In the genomic region with DNA sequence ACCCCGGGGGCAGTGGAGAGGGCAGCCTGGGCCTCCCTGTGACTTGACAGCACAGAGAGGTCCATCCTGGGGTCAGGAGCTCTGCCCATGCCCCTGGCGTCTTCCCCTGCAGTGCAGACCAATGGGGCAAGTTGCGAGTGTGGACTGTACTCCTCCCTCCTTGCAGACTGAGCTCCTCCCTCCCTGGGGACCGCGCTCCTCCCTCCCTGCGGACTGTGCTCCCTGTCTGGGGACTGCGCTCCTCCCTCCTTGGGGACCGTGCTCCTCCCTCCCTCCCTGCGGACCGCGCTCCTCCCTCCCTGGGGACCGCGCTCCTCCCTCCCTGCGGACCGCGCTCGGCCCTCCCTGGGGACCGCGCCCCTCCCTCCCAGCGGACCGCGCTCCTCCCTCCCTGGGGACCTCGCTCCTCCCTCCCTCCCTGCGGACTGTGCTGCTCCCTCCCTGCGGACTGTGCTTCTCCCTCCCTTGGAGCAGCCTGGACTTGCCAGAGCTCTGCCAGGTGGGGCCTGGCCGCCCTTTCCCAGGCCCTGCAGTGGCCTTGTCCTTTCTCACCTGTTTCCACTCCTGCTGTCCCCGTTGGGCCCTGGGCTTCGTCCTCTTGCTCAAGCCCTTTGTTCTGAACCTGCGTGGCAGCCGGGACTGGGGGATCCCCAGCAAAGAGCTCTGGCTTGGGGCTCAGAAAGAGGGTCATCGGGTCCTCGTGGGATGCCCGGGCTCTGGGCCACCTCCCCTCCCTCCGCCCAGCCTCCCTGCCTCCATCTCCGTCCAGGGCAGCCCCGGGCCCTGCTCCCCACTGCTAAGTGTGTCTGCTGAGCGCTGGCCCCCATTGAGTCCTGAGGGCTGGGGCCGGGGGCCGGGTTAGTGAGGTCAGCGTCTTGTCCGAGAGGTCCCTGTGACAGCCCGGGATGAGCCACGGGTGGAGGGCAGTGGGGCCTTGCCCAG, we compare ENCODE assay signal across 2 cellular contexts.
TF ChIP-seq lines count a peak whose summit lies in the region.

No MANE protein-coding gene starts in this region.

TF ChIP-seq in HCT116, 20 proteins besides CTCF, POLR2A, EP300 and RAD21:
- no peak for TF ChIP-seq CBX3 (IDR thresholded peaks at IDR 0.05; ENCODE audit: low read depth)
- TF ChIP-seq, protein P1, sequence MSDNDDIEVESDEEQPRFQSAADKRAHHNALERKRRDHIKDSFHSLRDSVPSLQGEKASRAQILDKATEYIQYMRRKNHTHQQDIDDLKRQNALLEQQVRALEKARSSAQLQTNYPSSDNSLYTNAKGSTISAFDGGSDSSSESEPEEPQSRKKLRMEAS (IDR thresholded peaks at IDR 0.05), result no peak
- no peak for TF ChIP-seq EZH2 (IDR thresholded peaks at IDR 0.05)
- TF ChIP-seq EGR1 (IDR thresholded peaks at IDR 0.05; ENCODE audit: low read depth), result no peak
- TF ChIP-seq EZH2phosphoT487 (IDR thresholded peaks at IDR 0.05; ENCODE audit: borderline replicate concordance), result no peak
- TF ChIP-seq, protein P2, sequence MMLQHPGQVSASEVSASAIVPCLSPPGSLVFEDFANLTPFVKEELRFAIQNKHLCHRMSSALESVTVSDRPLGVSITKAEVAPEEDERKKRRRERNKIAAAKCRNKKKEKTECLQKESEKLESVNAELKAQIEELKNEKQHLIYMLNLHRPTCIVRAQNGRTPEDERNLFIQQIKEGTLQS (IDR thresholded peaks at IDR 0.05), result no peak
- no peak for TF ChIP-seq CEBPB (IDR thresholded peaks at IDR 0.05; ENCODE audit: low read depth)
- no peak for TF ChIP-seq ZNF274 (IDR thresholded peaks at IDR 0.05; ENCODE audit: low read depth, low read length)
- TF ChIP-seq ELF1 (IDR thresholded peaks at IDR 0.05; ENCODE audit: borderline replicate concordance, low read depth), result no peak
- no peak for TF ChIP-seq SIN3A (IDR thresholded peaks at IDR 0.05; ENCODE audit: low read depth)
- TF ChIP-seq, protein P3, sequence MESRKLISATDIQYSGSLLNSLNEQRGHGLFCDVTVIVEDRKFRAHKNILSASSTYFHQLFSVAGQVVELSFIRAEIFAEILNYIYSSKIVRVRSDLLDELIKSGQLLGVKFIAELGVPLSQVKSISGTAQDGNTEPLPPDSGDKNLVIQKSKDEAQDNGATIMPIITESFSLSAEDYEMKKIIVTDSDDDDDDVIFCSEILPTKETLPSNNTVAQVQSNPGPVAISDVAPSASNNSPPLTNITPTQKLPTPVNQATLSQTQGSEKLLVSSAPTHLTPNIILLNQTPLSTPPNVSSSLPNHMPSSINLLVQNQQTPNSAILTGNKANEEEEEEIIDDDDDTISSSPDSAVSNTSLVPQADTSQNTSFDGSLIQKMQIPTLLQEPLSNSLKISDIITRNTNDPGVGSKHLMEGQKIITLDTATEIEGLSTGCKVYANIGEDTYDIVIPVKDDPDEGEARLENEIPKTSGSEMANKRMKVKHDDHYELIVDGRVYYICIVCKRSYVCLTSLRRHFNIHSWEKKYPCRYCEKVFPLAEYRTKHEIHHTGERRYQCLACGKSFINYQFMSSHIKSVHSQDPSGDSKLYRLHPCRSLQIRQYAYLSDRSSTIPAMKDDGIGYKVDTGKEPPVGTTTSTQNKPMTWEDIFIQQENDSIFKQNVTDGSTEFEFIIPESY (IDR thresholded peaks at IDR 0.05; ENCODE audit: extremely low read depth, insufficient replicate concordance, low read length), result no peak
- no peak for TF ChIP-seq TCF7L2 (IDR thresholded peaks at IDR 0.05; ENCODE audit: borderline replicate concordance, extremely low read depth, insufficient read depth, insufficient read length)
- no peak for TF ChIP-seq FOSL1 (IDR thresholded peaks at IDR 0.05; ENCODE audit: low read depth)
TF ChIP-seq in HCT116: peak in this region for 0.

TF ChIP-seq in WTC11, 78 proteins besides CTCF, POLR2A, EP300 and RAD21:
- TF ChIP-seq ZNF263 (CRISPR knock-in tag; IDR thresholded peaks at IDR 0.05; ENCODE audit: low read depth) (peak; percentile 97), ELF4 (CRISPR knock-in tag; IDR thresholded peaks at IDR 0.05; ENCODE audit: low read depth) (peak; percentile 66; the same call in 1 of the 2 replicates)
- TF ChIP-seq, protein P4, sequence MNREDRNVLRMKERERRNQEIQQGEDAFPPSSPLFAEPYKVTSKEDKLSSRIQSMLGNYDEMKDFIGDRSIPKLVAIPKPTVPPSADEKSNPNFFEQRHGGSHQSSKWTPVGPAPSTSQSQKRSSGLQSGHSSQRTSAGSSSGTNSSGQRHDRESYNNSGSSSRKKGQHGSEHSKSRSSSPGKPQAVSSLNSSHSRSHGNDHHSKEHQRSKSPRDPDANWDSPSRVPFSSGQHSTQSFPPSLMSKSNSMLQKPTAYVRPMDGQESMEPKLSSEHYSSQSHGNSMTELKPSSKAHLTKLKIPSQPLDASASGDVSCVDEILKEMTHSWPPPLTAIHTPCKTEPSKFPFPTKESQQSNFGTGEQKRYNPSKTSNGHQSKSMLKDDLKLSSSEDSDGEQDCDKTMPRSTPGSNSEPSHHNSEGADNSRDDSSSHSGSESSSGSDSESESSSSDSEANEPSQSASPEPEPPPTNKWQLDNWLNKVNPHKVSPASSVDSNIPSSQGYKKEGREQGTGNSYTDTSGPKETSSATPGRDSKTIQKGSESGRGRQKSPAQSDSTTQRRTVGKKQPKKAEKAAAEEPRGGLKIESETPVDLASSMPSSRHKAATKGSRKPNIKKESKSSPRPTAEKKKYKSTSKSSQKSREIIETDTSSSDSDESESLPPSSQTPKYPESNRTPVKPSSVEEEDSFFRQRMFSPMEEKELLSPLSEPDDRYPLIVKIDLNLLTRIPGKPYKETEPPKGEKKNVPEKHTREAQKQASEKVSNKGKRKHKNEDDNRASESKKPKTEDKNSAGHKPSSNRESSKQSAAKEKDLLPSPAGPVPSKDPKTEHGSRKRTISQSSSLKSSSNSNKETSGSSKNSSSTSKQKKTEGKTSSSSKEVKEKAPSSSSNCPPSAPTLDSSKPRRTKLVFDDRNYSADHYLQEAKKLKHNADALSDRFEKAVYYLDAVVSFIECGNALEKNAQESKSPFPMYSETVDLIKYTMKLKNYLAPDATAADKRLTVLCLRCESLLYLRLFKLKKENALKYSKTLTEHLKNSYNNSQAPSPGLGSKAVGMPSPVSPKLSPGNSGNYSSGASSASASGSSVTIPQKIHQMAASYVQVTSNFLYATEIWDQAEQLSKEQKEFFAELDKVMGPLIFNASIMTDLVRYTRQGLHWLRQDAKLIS (CRISPR knock-in tag; IDR thresholded peaks at IDR 0.05; ENCODE audit: borderline replicate concordance), result no peak
- TF ChIP-seq, protein P5, sequence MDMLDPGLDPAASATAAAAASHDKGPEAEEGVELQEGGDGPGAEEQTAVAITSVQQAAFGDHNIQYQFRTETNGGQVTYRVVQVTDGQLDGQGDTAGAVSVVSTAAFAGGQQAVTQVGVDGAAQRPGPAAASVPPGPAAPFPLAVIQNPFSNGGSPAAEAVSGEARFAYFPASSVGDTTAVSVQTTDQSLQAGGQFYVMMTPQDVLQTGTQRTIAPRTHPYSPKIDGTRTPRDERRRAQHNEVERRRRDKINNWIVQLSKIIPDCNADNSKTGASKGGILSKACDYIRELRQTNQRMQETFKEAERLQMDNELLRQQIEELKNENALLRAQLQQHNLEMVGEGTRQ (CRISPR knock-in tag; IDR thresholded peaks at IDR 0.05), result no peak
